Comparison of ENCODE assay signal across 11 cellular contexts in the genomic region with DNA sequence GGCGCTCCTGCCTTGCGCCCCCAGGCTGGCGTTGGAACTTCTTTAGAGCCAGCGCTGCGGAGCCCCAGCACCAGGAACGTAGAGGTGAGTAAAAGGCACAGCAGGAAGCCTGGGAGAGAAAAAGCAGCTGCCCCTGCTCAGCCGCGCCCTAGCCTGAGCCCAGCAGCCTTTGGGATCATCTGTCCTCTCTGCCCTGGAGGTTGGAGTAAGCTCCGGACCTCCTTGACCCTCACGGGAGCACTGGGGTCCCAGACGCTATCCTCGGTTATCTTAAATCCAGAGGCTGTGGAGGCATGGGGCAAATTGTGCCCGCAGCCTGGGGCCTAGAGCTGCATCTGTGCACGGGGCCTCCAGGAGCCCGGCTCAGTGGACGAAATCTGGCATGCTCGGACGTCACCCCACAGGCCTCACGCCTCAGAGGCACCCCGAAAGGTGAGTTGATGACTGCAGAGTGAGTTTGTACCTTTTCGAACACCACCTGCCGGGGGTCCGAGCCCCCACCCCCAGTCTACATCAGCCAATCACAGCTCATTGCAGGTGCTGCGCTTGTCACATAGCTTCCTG. TPM values are rescaled to one million over a fixed set of nuclear protein-coding genes. Genes with fewer than 3 reads are reported as not detected.
DNase-seq lines count a peak whose midpoint lies in the region; TF ChIP-seq lines count a peak whose summit lies in the region.
"Had no signal": no experiment of that assay in that cellular context is flagged by ENCODE, and none has a peak within 500 bp of the region (broad histone marks: within the 10 kb centered on the region; RNA-seq: fewer than 3 reads in every experiment).

No MANE protein-coding gene starts in this region.

- CTCF ChIA-PET in CD4-positive, alpha-beta memory T cell (lab: Charles Lee; ENCODE audit: partially characterized antibody) = no interaction called here

- no peaks in the 10 kb centered on the region for H3K27me3 ChIP-seq in CD4-positive, alpha-beta memory T cell (ENCODE audit: insufficient read depth, low read length)
- peaks cover 57% of the 10 kb centered on the region for H3K27me3 ChIP-seq in H7 (ENCODE audit: control insufficient read depth, insufficient read depth, low read length)
- H3K27me3 ChIP-seq in neural cell (ENCODE audit: insufficient read depth, low read depth, low read length) = no peaks in the 10 kb centered on the region
- H3K27me3 ChIP-seq: foreskin keratinocyte had no signal

- H3K36me3 Mint-ChIP-seq in CD4-positive, alpha-beta memory T cell = peaks cover 0 to 6% of the 10 kb centered on the region in 2 donors

- DNase-seq in CD4-positive, alpha-beta memory T cell = no peak
- DNase-seq in H7 (peak; percentile 84), ecto neural progenitor cell (ENCODE audit: low spot score) (peak; percentile 61), DMS 273 treated with DMSO at 0.1 percent for 48 hours (lab: John Stamatoyannopoulos, UW) (no peak), caudate nucleus (lab: John Stamatoyannopoulos, UW) (no peak), HuH-7 (ENCODE audit: low spot score) (no peak), GM19238 (ENCODE audit: insufficient read length, low spot score) (no peak)
- DNase-seq: foreskin keratinocyte, GOT3 had no signal

- TF ChIP-seq RAD21 in neural cell (conservative IDR thresholded peaks at IDR 0.05) = no peak

- H3K9me2 ChIP-seq in neural cell (ENCODE audit: insufficient read depth, low read length) = no peaks in the 10 kb centered on the region

- H3K27ac ChIP-seq in CD4-positive, alpha-beta memory T cell (ENCODE audit: low read depth, low read length) = no peak overlapping the region
- no peak overlapping the region for H3K27ac ChIP-seq in neural cell (ENCODE audit: low read length)
- H3K27ac ChIP-seq in caudate nucleus (ENCODE audit: low read depth, low read length) = no peak overlapping the region
- H3K27ac ChIP-seq: foreskin keratinocyte had no signal

- H3K4me1 Mint-ChIP-seq in CD4-positive, alpha-beta memory T cell = peaks cover 8 to 26% (median 21%) of the 10 kb centered on the region in 4 donors

- no peaks in the 10 kb centered on the region for H3K9me3 ChIP-seq in CD4-positive, alpha-beta memory T cell (ENCODE audit: control insufficient read depth in 1 of 2, low read length in 2 of 2)
- H3K9me3 ChIP-seq in neural cell (ENCODE audit: low read length) = no peaks in the 10 kb centered on the region

- H3K4me3 ChIP-seq in CD4-positive, alpha-beta memory T cell (ENCODE audit: low read length in 2 of 2) = no peak overlapping the region
- H3K4me3 ChIP-seq in H7 (ENCODE audit: insufficient read depth, low read depth, low read length) (peak overlapping the region; percentile 10), neural cell (ENCODE audit: low read length) (peak overlapping the region; percentile 93)

- peak overlapping the region; percentile 39 for H3K4me2 ChIP-seq in neural cell (ENCODE audit: low read length)

- peaks cover 22% of the 10 kb centered on the region for H3K79me2 ChIP-seq in neural cell (replicated peaks; ENCODE audit: insufficient read depth, low read length)

- POLR2A ChIA-PET in CD4-positive, alpha-beta memory T cell (lab: Charles Lee; ENCODE audit: partially characterized antibody) = no interaction called here

- no peaks in the 10 kb centered on the region for H3F3A ChIP-seq in neural cell (ENCODE audit: insufficient read depth, low read length, poor library complexity, severe bottlenecking)

- H3K9ac ChIP-seq in neural cell (ENCODE audit: low read length) = peak overlapping the region; percentile 85

- no peaks in the 10 kb centered on the region for H3K27me3 Mint-ChIP-seq in CD4-positive, alpha-beta memory T cell
- H3K27me3 Mint-ChIP-seq: stimulated activated memory B cell treated with anti-CD40 and anti-IgM and Interleukin-4, amounts not matched to agents 10 μg/mL and 1 μg/mL and 100 μg/mL, for 72 hours had no signal

- H3K27ac Mint-ChIP-seq in CD4-positive, alpha-beta memory T cell = peak overlapping the region in 2 of 7 donors; percentile 21 to 47

- no peak overlapping the region for H2AFZ ChIP-seq in neural cell (ENCODE audit: low read depth, low read length)

- TF ChIP-seq CTCF in neural cell (IDR thresholded peaks at IDR 0.05; ENCODE audit: poor library complexity, severe bottlenecking) = no peak

- H3K4me3 Mint-ChIP-seq in CD4-positive, alpha-beta memory T cell = peak overlapping the region in 5 of 8 donors; percentile 5 to 52 (median 39)

- H3K36me3 ChIP-seq in CD4-positive, alpha-beta memory T cell (ENCODE audit: insufficient read depth, low read length) = no peaks in the 10 kb centered on the region
- H3K36me3 ChIP-seq in H7 (replicated peaks; ENCODE audit: control insufficient read depth, insufficient read depth, low read length) (no peaks in the 10 kb centered on the region), neural cell (ENCODE audit: insufficient read depth, low read length) (no peaks in the 10 kb centered on the region)

- no peak for TF ChIP-seq EP300 in neural cell (conservative IDR thresholded peaks at IDR 0.05; ENCODE audit: poor library complexity, severe bottlenecking)

- H3K9me3 Mint-ChIP-seq in CD4-positive, alpha-beta memory T cell = no peaks in the 10 kb centered on the region
- H3K9me3 Mint-ChIP-seq: stimulated activated memory B cell treated with anti-CD40 and anti-IgM and Interleukin-4, amounts not matched to agents 10 μg/mL and 1 μg/mL and 100 μg/mL, for 72 hours had no signal

- H3K4me1 ChIP-seq in CD4-positive, alpha-beta memory T cell (ENCODE audit: insufficient read depth, low read length) = peaks cover 25% of the 10 kb centered on the region
- H3K4me1 ChIP-seq: foreskin keratinocyte had no signal

- peaks cover 4% of the 10 kb centered on the region for H4K20me1 ChIP-seq in neural cell (ENCODE audit: insufficient read depth)

- intact Hi-C loops in CD4-positive, alpha-beta memory T cell (cut with micrococcal nuclease) = no loop called here

TF ChIP-seq in neural cell, 6 proteins besides CTCF, POLR2A, EP300 and RAD21:
- TF ChIP-seq MXI1 (conservative IDR thresholded peaks at IDR 0.05; ENCODE audit: poor library complexity, severe bottlenecking) = no peak

RNA-seq across cellular contexts. Expression of gene SLC66A2, which starts 1.6 kb away (rescaled TPM):
- 10 to 100 TPM; 26.0 to 26.4 TPM for total RNA-seq in CD4-positive, alpha-beta memory T cell
- 10 to 100 TPM; 15.7 to 21.3 TPM for polyA plus RNA-seq in CD4-positive, alpha-beta memory T cell
- total RNA-seq in H7 (2014; rRNA removed; shearing (Covaris generic)) = 19.6 and 28.6 TPM in 2 replicates
- polyA plus RNA-seq in neural cell = 66.7 and 68.2 TPM in 2 replicates
- 65.5 and 73.0 TPM in 2 replicates for polyA minus RNA-seq in neural cell

RNA-seq across cellular contexts. Expression of gene HSBP1L1, which starts 11.4 kb away (rescaled TPM):
- 10 to 100 TPM; 30.7 to 34.8 TPM for total RNA-seq in CD4-positive, alpha-beta memory T cell
- polyA plus RNA-seq in CD4-positive, alpha-beta memory T cell = 10 to 100 TPM; 12.7 to 18.2 TPM
- 1.6 and 2.8 TPM in 2 replicates for total RNA-seq in H7 (2014; rRNA removed; shearing (Covaris generic))
- 0.66 and 0.84 TPM in 2 replicates for polyA plus RNA-seq in neural cell
- not detected in 2 replicates for polyA minus RNA-seq in neural cell

RNA-seq across cellular contexts. Expression of gene TXNL4A, which starts 35.3 kb away (rescaled TPM):
- total RNA-seq in CD4-positive, alpha-beta memory T cell = 10 to 100 TPM; 72.6 to 76.1 TPM
- polyA plus RNA-seq in CD4-positive, alpha-beta memory T cell = 100 to 1,000 TPM; 213 to 224 TPM
- 80.2 and 98.4 TPM in 2 replicates for total RNA-seq in H7 (2014; rRNA removed; shearing (Covaris generic))
- polyA plus RNA-seq in neural cell = 131 and 163 TPM in 2 replicates
- polyA minus RNA-seq in neural cell = 48.2 and 52.1 TPM in 2 replicates

Comparison
In these comparisons a context has a peak if more than half of its experiments do, and no peak if none do; other contexts are left out.
1. DNase-seq: peak in H7 (single experiment) and ecto neural progenitor cell (single experiment); none in CD4-positive, alpha-beta memory T cell (0 of 5), DMS 273 treated with DMSO at 0.1 percent for 48 hours (single experiment), caudate nucleus (0 of 61), HuH-7 (single experiment) and GM19238 (single experiment).
2. H3K4me3 ChIP-seq: peak in H7 (single experiment) and neural cell (single experiment); none in CD4-positive, alpha-beta memory T cell (0 of 2).